Comparison of ENCODE assay signal across 13 cellular contexts in genomic region chr6:41430875-41431274, GRCh38.
A peak's percentile ranks its signal among the peaks of the same experiment; 100 is the strongest.
DNase-seq lines count a peak whose midpoint lies in the region; ATAC-seq and TF ChIP-seq lines count a peak whose summit lies in the region.
"Had no signal": no experiment of that assay in that cellular context is flagged by ENCODE, and none has a peak within 500 bp of the region (broad histone marks: within the 10 kb centered on the region; RNA-seq: fewer than 3 reads in every experiment).

No MANE protein-coding gene starts in this region.

- no peak overlapping the region for H3K4me3 Mint-ChIP-seq in osteocyte (ENCODE audit: unreplicated experiment)
- H3K4me3 Mint-ChIP-seq: activated naive CD4-positive, alpha-beta T cell treated with anti-CD3 and anti-CD28 coated beads, Interleukin-2, amount 10 ng/mL, durations not matched to agents 7 days and 5 days had no signal

- no peak overlapping the region for H3K27ac ChIP-seq in SK-N-SH (ENCODE audit: low read depth in 2 of 2, low read length in 1 of 2)
- H3K27ac ChIP-seq in SJCRH30 = no peak overlapping the region
- H3K27ac ChIP-seq in heart left ventricle = no peak overlapping the region

- H4K20me1 ChIP-seq in SK-N-SH (ENCODE audit: insufficient read depth) = no peaks in the 10 kb centered on the region

- DNase-seq in SK-N-SH = no peak
- peak; percentile 64 to 79 for DNase-seq in SJCRH30
- DNase-seq in fibroblast of pulmonary artery (ENCODE audit: low read depth) = peak; percentile 33
- DNase-seq in activated CD4-positive, alpha-beta T cell treated with anti-CD3 and anti-CD28 coated beads, Interleukin-2, amount 50 U/mL, for 48 hours = no peak
- DNase-seq in NCI-H2029 (lab: John Stamatoyannopoulos, UW) = no peak
- no peak for DNase-seq in heart left ventricle
- DNase-seq in osteocyte (ENCODE audit: extremely low spot score, unreplicated experiment) = no peak
- DNase-seq: activated CD8-positive, alpha-beta memory T cell treated with anti-CD3 and anti-CD28 coated beads for 24 hours; activated naive CD4-positive, alpha-beta T cell treated with anti-CD3 and anti-CD28 coated beads, Interleukin-2, amount 10 ng/mL, durations not matched to agents 7 days and 5 days; Karpas-422; sigmoid colon; T-helper 2 cell had no signal

- WGBS in SK-N-SH (ENCODE audit: low lambda C conversion rate) = 72% methylated on average over 4 of the region's 4 CpGs
- WGBS in heart left ventricle, 4 donors = 72 to 85% (median 78%) methylated on average over 4 of the region's 4 CpGs

- H3K9ac ChIP-seq in SK-N-SH = no peak overlapping the region

- H3K36me3 ChIP-seq in SK-N-SH (replicated peaks in 1 of 2; ENCODE audit: control insufficient read depth in 1 of 2, insufficient read depth in 2 of 2, low read length in 1 of 2) (no peaks in the 10 kb centered on the region), SJCRH30 (no peaks in the 10 kb centered on the region), heart left ventricle (no peaks in the 10 kb centered on the region)
- H3K36me3 ChIP-seq: sigmoid colon had no signal

- TF ChIP-seq RAD21 in SK-N-SH (IDR thresholded peaks at IDR 0.05; ENCODE audit: low read length) = no peak

- no peaks in the 10 kb centered on the region for H3K9me2 ChIP-seq in SK-N-SH

- no peaks in the 10 kb centered on the region for H3K79me2 ChIP-seq in SK-N-SH (ENCODE audit: insufficient read depth)

- H3K9me3 ChIP-seq in SK-N-SH (no peaks in the 10 kb centered on the region), SJCRH30 (replicated peaks) (no peaks in the 10 kb centered on the region), heart left ventricle (no peaks in the 10 kb centered on the region)
- H3K9me3 ChIP-seq: sigmoid colon had no signal

- TF ChIP-seq CTCF in SK-N-SH (IDR thresholded peaks at IDR 0.05) (no peak), fibroblast of pulmonary artery (IDR thresholded peaks at IDR 0.05; ENCODE audit: low read length, missing control alignments) (no peak), heart left ventricle (IDR thresholded peaks at IDR 0.05) (no peak), osteocyte (IDR thresholded peaks at IDR 0.05) (no peak)

- H3K4me1 ChIP-seq in SK-N-SH (ENCODE audit: control insufficient read depth in 1 of 2, insufficient read depth in 2 of 2, low read depth in 1 of 2, low read length in 1 of 2) (peaks cover 4 to 17% of the 10 kb centered on the region in 2 experiments; a peak in 1 of 4 replicates), SJCRH30 (peaks cover 24% of the 10 kb centered on the region), heart left ventricle (peaks cover 2 to 43% (median 24%) of the 10 kb centered on the region in 12 donors)

- H3K36me3 Mint-ChIP-seq in osteocyte (ENCODE audit: unreplicated experiment) = no peaks in the 10 kb centered on the region

- CTCF ChIA-PET in SK-N-SH (lab: Yijun Ruan, JAX) = interaction anchor here (1.0 to 2.4 kb wide), 4 partner anchors 10 to 253 kb away, joined by 3 to 9 read pairs (median 6); no protein-coding TSS in a partner anchor

- peaks cover 20% of the 10 kb centered on the region for H3K27me3 ChIP-seq in SK-N-SH (ENCODE audit: insufficient read depth)
- peaks cover 13% of the 10 kb centered on the region for H3K27me3 ChIP-seq in SJCRH30
- H3K27me3 ChIP-seq in heart left ventricle = peaks cover 0 to 44% (median 0%) of the 10 kb centered on the region in 9 donors
- H3K27me3 ChIP-seq: sigmoid colon had no signal

- no peak overlapping the region; the same call in 1 of the 2 replicates for H3K4me2 ChIP-seq in SK-N-SH

- no peak overlapping the region for H3K27ac Mint-ChIP-seq in osteocyte (ENCODE audit: unreplicated experiment)
- H3K27ac Mint-ChIP-seq: activated naive CD4-positive, alpha-beta T cell treated with anti-CD3 and anti-CD28 coated beads, Interleukin-2, amount 10 ng/mL, durations not matched to agents 7 days and 5 days had no signal

- H3K4me3 ChIP-seq in SK-N-SH (ENCODE audit: low read depth in 2 of 2, low read length in 1 of 2) (no peak overlapping the region), SJCRH30 (no peak overlapping the region), fibroblast of pulmonary artery (replicated peaks; ENCODE audit: low read depth, low read length) (no peak overlapping the region), heart left ventricle (no peak overlapping the region)
- H3K4me3 ChIP-seq: sigmoid colon had no signal

- intact Hi-C loops in heart left ventricle (cut with DNase I) = no loop called here

- H3K9me3 Mint-ChIP-seq in osteocyte (ENCODE audit: unreplicated experiment) = no peaks in the 10 kb centered on the region
- H3K9me3 Mint-ChIP-seq: activated naive CD4-positive, alpha-beta T cell treated with anti-CD3 and anti-CD28 coated beads, Interleukin-2, amount 10 ng/mL, durations not matched to agents 7 days and 5 days had no signal

- ATAC-seq in SK-N-SH treated with all-trans-retinoic acid at 6 μM for 48 hours = peak; percentile 31; the same call in 1 of the 3 replicates
- no peak for ATAC-seq in heart left ventricle

- peaks cover 31% of the 10 kb centered on the region for H3K4me1 Mint-ChIP-seq in osteocyte (ENCODE audit: unreplicated experiment)

- no peaks in the 10 kb centered on the region for H3K27me3 Mint-ChIP-seq in osteocyte (ENCODE audit: unreplicated experiment)

- H3F3A ChIP-seq in SK-N-SH (replicated peaks; ENCODE audit: insufficient read depth) = peaks cover 4% of the 10 kb centered on the region

- no peak overlapping the region for H2AFZ ChIP-seq in SK-N-SH (ENCODE audit: low read depth)

- POLR2A ChIA-PET in SK-N-SH (lab: Yijun Ruan, JAX) = no interaction called here

- TF ChIP-seq POLR2A in heart left ventricle (IDR thresholded peaks at IDR 0.05) = no peak

- TF ChIP-seq EP300 in SK-N-SH (IDR thresholded peaks at IDR 0.05; ENCODE audit: borderline replicate concordance in 1 of 2, low read depth in 1 of 2, low read length in 1 of 2) = no peak

TF ChIP-seq in SK-N-SH treated with all-trans-retinoic acid at 6 μM for 48 hours, 23 proteins besides CTCF, POLR2A, EP300 and RAD21 (continues in another document):
- TF ChIP-seq GLIS3 (CRISPR knock-in tag; IDR thresholded peaks at IDR 0.05) = no peak
- no peak for TF ChIP-seq BACH2 (CRISPR knock-in tag; IDR thresholded peaks at IDR 0.05; ENCODE audit: borderline replicate concordance)
- no peak for TF ChIP-seq ISL1 (CRISPR knock-in tag; IDR thresholded peaks at IDR 0.05)
- no peak for TF ChIP-seq SNAI2 (CRISPR knock-in tag; IDR thresholded peaks at IDR 0.05)
- no peak for TF ChIP-seq TOX (CRISPR knock-in tag; IDR thresholded peaks at IDR 0.05; ENCODE audit: borderline replicate concordance)
- TF ChIP-seq ZFP30 (CRISPR knock-in tag; IDR thresholded peaks at IDR 0.05) = no peak
- no peak for TF ChIP-seq TCF4 (CRISPR knock-in tag; IDR thresholded peaks at IDR 0.05; ENCODE audit: borderline replicate concordance)
- no peak for TF ChIP-seq ZNF565 (CRISPR knock-in tag; conservative IDR thresholded peaks at IDR 0.05; ENCODE audit: low read depth)
- no peak for TF ChIP-seq ZFP3 (CRISPR knock-in tag; IDR thresholded peaks at IDR 0.05)
- no peak for TF ChIP-seq ARNTL (CRISPR knock-in tag; IDR thresholded peaks at IDR 0.05; ENCODE audit: borderline replicate concordance, low read depth)
- no peak for TF ChIP-seq CSRNP3 (CRISPR knock-in tag; IDR thresholded peaks at IDR 0.05)

TF ChIP-seq in SK-N-SH, 30 proteins besides CTCF, POLR2A, EP300 and RAD21:
- TF ChIP-seq ELF1 (IDR thresholded peaks at IDR 0.05) (no peak), RXRA (IDR thresholded peaks at IDR 0.05; ENCODE audit: borderline replicate concordance, low read depth) (no peak), EZH2phosphoT487 (IDR thresholded peaks at IDR 0.05; ENCODE audit: borderline replicate concordance, low read depth) (no peak), SIN3A (IDR thresholded peaks at IDR 0.05; ENCODE audit: borderline replicate concordance, low read depth, low read length) (no peak), IRF3 (IDR thresholded peaks at IDR 0.05; ENCODE audit: low read depth, low read length) (no peak), YY1 (IDR thresholded peaks at IDR 0.05; ENCODE audit: low read depth) (no peak)

Comparison
In these comparisons a context has a peak if more than half of its experiments do, and no peak if none do; other contexts are left out.
1. DNase-seq: peak in SJCRH30 (2 of 2) and fibroblast of pulmonary artery (single experiment); none in SK-N-SH (single experiment), activated CD4-positive, alpha-beta T cell treated with anti-CD3 and anti-CD28 coated beads, Interleukin-2, amount 50 U/mL, for 48 hours (0 of 2), NCI-H2029 (single experiment), heart left ventricle (0 of 5) and osteocyte (single experiment).